In genomic region chr1:52210044-52210443, GRCh38 we compare ENCODE assay signal across 14 cellular contexts.
"Had no signal": no experiment of that assay in that cellular context is flagged by ENCODE, and none has a peak within 500 bp of the region (broad histone marks: within the 10 kb centered on the region; RNA-seq: fewer than 3 reads in every experiment).

No MANE protein-coding gene starts in this region.

- H3K36me3 Mint-ChIP-seq: WTC11 had no signal

- H3K4me1 Mint-ChIP-seq: WTC11 had no signal

- H3K9me3 Mint-ChIP-seq: T-helper 1 cell treated with Interleukin-12 subunit alpha and Interleukin-12 subunit beta and Interleukin-4 antibody, amounts not matched to agents 30 μg/mL and 1 μg/mL, for 36 hours; WTC11 had no signal

- DNase-seq: activated CD4-positive, alpha-beta T cell treated with anti-CD3 and anti-CD28 coated beads, Interleukin-2, amount 50 U/mL, for 1 hour; body of pancreas; cortex of kidney; effector CD4-positive, alpha-beta T cell; foreskin melanocyte; kidney glomerular epithelial cell; left ventricle myocardium superior; mesenchymal stem cell; naive thymus-derived CD8-positive, alpha-beta T cell; pancreas had no signal

- ATAC-seq: body of pancreas; left ventricle myocardium superior; naive thymus-derived CD8-positive, alpha-beta T cell; pancreas; sciatic nerve; SK-N-SH treated with all-trans-retinoic acid at 6 μM for 48 hours; WTC11 had no signal

- H3K27ac ChIP-seq: body of pancreas, pancreas had no signal

- H3K4me3 Mint-ChIP-seq: naive thymus-derived CD8-positive, alpha-beta T cell; T-helper 1 cell treated with Interleukin-12 subunit alpha and Interleukin-12 subunit beta and Interleukin-4 antibody, amounts not matched to agents 30 μg/mL and 1 μg/mL, for 36 hours; WTC11 had no signal
